Comparison of ENCODE assay signal across 14 cellular contexts in genomic region chr19:35566738-35567137, GRCh38. TPM values are rescaled to one million over a fixed set of nuclear protein-coding genes. Genes with fewer than 3 reads are reported as not detected.
DNase-seq lines count a peak whose midpoint lies in the region; ATAC-seq and TF ChIP-seq lines count a peak whose summit lies in the region.
"Had no signal": no experiment of that assay in that cellular context is flagged by ENCODE, and none has a peak within 500 bp of the region (broad histone marks: within the 10 kb centered on the region; RNA-seq: fewer than 3 reads in every experiment).

No MANE protein-coding gene starts in this region.

- no peak overlapping the region for H3K4ac ChIP-seq in IMR-90 (ENCODE audit: low read depth, low read length)

- H2AK9ac ChIP-seq in IMR-90 (replicated peaks; ENCODE audit: low read depth, low read length, poor library complexity) = no peak overlapping the region

- H2AK5ac ChIP-seq in IMR-90 (ENCODE audit: low read depth, low read length) = no peak overlapping the region

- H3K27ac ChIP-seq in IMR-90 (ENCODE audit: insufficient read depth, low read length) = no peak overlapping the region
- H3K27ac ChIP-seq: C4-2B had no signal

- dilution Hi-C loops in IMR-90 (cut with HindIII; ENCODE audit: low sequenced_read_pairs, unreplicated experiment) = no loop called here

- no peak overlapping the region for H3K4me2 ChIP-seq in IMR-90 (ENCODE audit: low read depth, low read length)

- no peaks in the 10 kb centered on the region for H3K9me3 ChIP-seq in IMR-90 (ENCODE audit: control insufficient read depth, insufficient read depth, low read length)
- H3K9me3 ChIP-seq: Caco-2 had no signal

- CTCF ChIA-PET in IMR-90 (lab: Yijun Ruan, JAX) = no interaction called here

- H2BK20ac ChIP-seq in IMR-90 (ENCODE audit: low read depth, low read length) = no peak overlapping the region

- POLR2A ChIA-PET in IMR-90 (lab: Charles Lee; ENCODE audit: unreplicated experiment) = no interaction called here

- no TSS peak for BruUV-seq in IMR-90 (replicated peaks; lab: Mats Ljungman, UMichigan)

- no CpG with 5 or more reads among the region's 7 CpGs for WGBS in IMR-90 (ENCODE audit: extremely low coverage in 2 of 2, insufficient read length in 1 of 2), 2 experiments

- no peaks in the 10 kb centered on the region for H3K9me1 ChIP-seq in IMR-90 (ENCODE audit: insufficient read depth, low read length)

- no peak overlapping the region for H3K14ac ChIP-seq in IMR-90 (replicated peaks; ENCODE audit: low read depth, low read length)

- H3K4me3 ChIP-seq in H7 (ENCODE audit: insufficient read depth, low read depth, low read length) = no peak overlapping the region
- H3K4me3 ChIP-seq in IMR-90 (ENCODE audit: insufficient read depth, low read depth, low read length) = no peak overlapping the region

- no peak overlapping the region for H2BK120ac ChIP-seq in IMR-90 (ENCODE audit: low read depth, low read length)

- no peak overlapping the region for H2BK5ac ChIP-seq in IMR-90 (ENCODE audit: low read depth, low read length, poor library complexity, severe bottlenecking)

- no peaks in the 10 kb centered on the region for H3K36me3 ChIP-seq in H7 (replicated peaks; ENCODE audit: control insufficient read depth, insufficient read depth, low read length)
- H3K36me3 ChIP-seq in IMR-90 (ENCODE audit: control insufficient read depth, insufficient read depth, low read length) = no peaks in the 10 kb centered on the region

- intact Hi-C loops in IMR-90 (cut with micrococcal nuclease) = no loop called here

- no peak for TF ChIP-seq CTCF in IMR-90 (conservative IDR thresholded peaks at IDR 0.05; ENCODE audit: low read depth, low read length)

- no peaks in the 10 kb centered on the region; the same call in 1 of the 2 replicates for H3K27me3 ChIP-seq in H7 (ENCODE audit: control insufficient read depth, insufficient read depth, low read length)
- peaks cover 12% of the 10 kb centered on the region for H3K27me3 ChIP-seq in IMR-90 (ENCODE audit: control insufficient read depth, insufficient read depth, low read length)

- H4K20me1 ChIP-seq in IMR-90 (ENCODE audit: insufficient read depth, low read length) = no peaks in the 10 kb centered on the region

- H3K79me1 ChIP-seq in IMR-90 (ENCODE audit: low read depth in 1 of 2, low read length in 2 of 2) = no peaks in the 10 kb centered on the region

- no peak overlapping the region for H3K18ac ChIP-seq in IMR-90 (ENCODE audit: low read depth, low read length)

- no peaks in the 10 kb centered on the region for H3K4me1 ChIP-seq in IMR-90 (ENCODE audit: control insufficient read depth, insufficient read depth, low read length)
- H3K4me1 ChIP-seq: Caco-2 had no signal

- ATAC-seq in IMR-90 (ENCODE audit: low read depth) = no peak

- no peak for TF ChIP-seq POLR2A in IMR-90 (IDR thresholded peaks at IDR 0.05; ENCODE audit: low read depth, low read length)

- H3K23ac ChIP-seq in IMR-90 (ENCODE audit: low read depth, low read length) = no peak overlapping the region

- peak overlapping the region; percentile 21 for H2AFZ ChIP-seq in IMR-90 (replicated peaks; ENCODE audit: low read length, poor library complexity)

- TF ChIP-seq RAD21 in IMR-90 (IDR thresholded peaks at IDR 0.05; ENCODE audit: low read length) = no peak

- in situ Hi-C loops in IMR-90 (cut with MboI; ENCODE audit: low sequenced_read_pairs) = no loop called here

- H3K56ac ChIP-seq in IMR-90 (ENCODE audit: extremely low read depth, insufficient read depth, low read length) = no peak overlapping the region

- H4K5ac ChIP-seq in IMR-90 (ENCODE audit: low read depth, low read length) = no peak overlapping the region

- DNase-seq in H7 (peak; percentile 16), IMR-90 (no peak), mesenteric fat pad (ENCODE audit: low spot score) (peak; percentile 5), T1000 (lab: John Stamatoyannopoulos, UW) (no peak), midbrain (lab: John Stamatoyannopoulos, UW) (no peak)
- DNase-seq: AML-193; Caco-2; CD4-positive, alpha-beta T cell; HCEC 1CT; Kasumi-1; KG1 had no signal

- no peak overlapping the region for H4K8ac ChIP-seq in IMR-90 (ENCODE audit: low read depth in 2 of 2, low read length in 2 of 2)

- H4K91ac ChIP-seq in IMR-90 (ENCODE audit: insufficient read depth, low read depth, low read length) = no peak overlapping the region

- no peak overlapping the region for H2BK15ac ChIP-seq in IMR-90 (ENCODE audit: low read depth, low read length)

- H3K9ac ChIP-seq in IMR-90 (ENCODE audit: low read depth, low read length) = no peak overlapping the region

TF ChIP-seq in IMR-90, 13 proteins besides CTCF, POLR2A, EP300 and RAD21:
- peak; percentile 77 for TF ChIP-seq CEBPB (IDR thresholded peaks at IDR 0.05; ENCODE audit: low read depth, low read length)
- TF ChIP-seq SMC3 (IDR thresholded peaks at IDR 0.05; ENCODE audit: low read depth, low read length) = no peak
- TF ChIP-seq ELK1 (IDR thresholded peaks at IDR 0.05; ENCODE audit: borderline replicate concordance, low read depth, low read length) = no peak

RNA-seq across cellular contexts. Expression of gene ATP4A, which starts 3.3 kb away (rescaled TPM):
- total RNA-seq in H7 (2014; rRNA removed; shearing (Covaris generic)) = 0.21 TPM in 1 of 2 replicates, not detected in the other
- total RNA-seq in IMR-90 (2012; rRNA removed) (not detected in 2 replicates), mesenteric fat pad (not detected)
- polyA plus RNA-seq in IMR-90 (2012; rRNA removed) = not detected in 2 replicates
- not detected in 2 replicates for polyA plus RNA-seq in IMR-90 (2012; cell fraction: cytosol; rRNA removed)
- polyA plus RNA-seq in IMR-90 (2012; cell fraction: nucleus; rRNA removed; ENCODE audit: low replicate concordance) = 0.10 and 0.11 TPM in 2 replicates
- total RNA-seq: Caco-2; CD4-positive, alpha-beta T cell; H4 had no signal
- polyA plus RNA-seq: BJ had no signal

RNA-seq across cellular contexts. Expression of gene PMIS2, which starts 19.2 kb away (rescaled TPM):
- total RNA-seq in H7 (2014; rRNA removed; shearing (Covaris generic)) = not detected in 2 replicates
- total RNA-seq in IMR-90 (2012; rRNA removed) = not detected in 2 replicates
- not detected in 2 replicates for polyA plus RNA-seq in IMR-90 (2012; rRNA removed)
- polyA plus RNA-seq in IMR-90 (2012; cell fraction: cytosol; rRNA removed) = not detected in 2 replicates
- not detected in 2 replicates for polyA plus RNA-seq in IMR-90 (2012; cell fraction: nucleus; rRNA removed; ENCODE audit: low replicate concordance)
- not detected for total RNA-seq in mesenteric fat pad
- total RNA-seq: Caco-2; CD4-positive, alpha-beta T cell; H4 had no signal
- polyA plus RNA-seq: BJ had no signal

RNA-seq across cellular contexts. Expression of gene TMEM147, which starts 21.3 kb away (rescaled TPM):
- 208 and 225 TPM in 2 replicates for total RNA-seq in H7 (2014; rRNA removed; shearing (Covaris generic))
- 59.2 and 67.6 TPM in 2 replicates for total RNA-seq in IMR-90 (2012; rRNA removed)
- polyA plus RNA-seq in IMR-90 (2012; rRNA removed) = 108 and 132 TPM in 2 replicates
- 134 and 148 TPM in 2 replicates for polyA plus RNA-seq in IMR-90 (2012; cell fraction: cytosol; rRNA removed)
- 73.5 and 106 TPM in 2 replicates for polyA plus RNA-seq in IMR-90 (2012; cell fraction: nucleus; rRNA removed; ENCODE audit: low replicate concordance)
- total RNA-seq in mesenteric fat pad = 86.8 TPM

RNA-seq across cellular contexts. Expression of gene GAPDHS, which starts 33.5 kb away (rescaled TPM):
- 0.07 TPM in 1 of 2 replicates, not detected in the other for total RNA-seq in H7 (2014; rRNA removed; shearing (Covaris generic))
- total RNA-seq in IMR-90 (2012; rRNA removed) (not detected in 2 replicates), mesenteric fat pad (not detected)
- not detected in 2 replicates for polyA plus RNA-seq in IMR-90 (2012; rRNA removed)
- not detected in 2 replicates for polyA plus RNA-seq in IMR-90 (2012; cell fraction: cytosol; rRNA removed)
- not detected in 2 replicates for polyA plus RNA-seq in IMR-90 (2012; cell fraction: nucleus; rRNA removed; ENCODE audit: low replicate concordance)
- total RNA-seq: Caco-2; CD4-positive, alpha-beta T cell; H4 had no signal
- polyA plus RNA-seq: BJ had no signal

RNA-seq across cellular contexts. Expression of gene SBSN, which starts 38.6 kb away (rescaled TPM):
- total RNA-seq in H7 (2014; rRNA removed; shearing (Covaris generic)) = not detected in 2 replicates
- 0.56 and 0.72 TPM in 2 replicates for total RNA-seq in IMR-90 (2012; rRNA removed)
- 6.4 and 6.9 TPM in 2 replicates for polyA plus RNA-seq in IMR-90 (2012; rRNA removed)
- polyA plus RNA-seq in IMR-90 (2012; cell fraction: cytosol; rRNA removed) = 5.1 and 5.4 TPM in 2 replicates
- 1.8 and 3.5 TPM in 2 replicates for polyA plus RNA-seq in IMR-90 (2012; cell fraction: nucleus; rRNA removed; ENCODE audit: low replicate concordance)
- total RNA-seq in mesenteric fat pad = not detected
- total RNA-seq: Caco-2; CD4-positive, alpha-beta T cell had no signal

Comparison
In these comparisons a context has a peak if more than half of its experiments do, and no peak if none do; other contexts are left out.
1. DNase-seq: peak in H7 (single experiment) and mesenteric fat pad (single experiment); none in IMR-90 (single experiment), T1000 (single experiment) and midbrain (single experiment).